In genomic region chr2:194739217-194739616, GRCh38 we compare ENCODE assay signal across 2 cellular contexts.
TF ChIP-seq lines count a peak whose summit lies in the region.

No MANE protein-coding gene starts in this region.

TF ChIP-seq in HepG2, 621 proteins besides CTCF, POLR2A, EP300 and RAD21:
- TF ChIP-seq RFX5 (IDR thresholded peaks at IDR 0.05; ENCODE audit: low read depth, low read length) (peak; percentile 37; the same call in 1 of the 2 replicates), MAFF (IDR thresholded peaks at IDR 0.05; ENCODE audit: low read depth, low read length) (peak; percentile 99), MAFK (conservative IDR thresholded peaks at IDR 0.05 in 1 of 2, IDR thresholded peaks at IDR 0.05 in 1 of 2; ENCODE audit: low read length in 2 of 2) (peak; percentile 99 to 100), MXI1 (IDR thresholded peaks at IDR 0.05; ENCODE audit: borderline replicate concordance, low read depth, low read length) (no peak)
- TF ChIP-seq, protein P1, sequence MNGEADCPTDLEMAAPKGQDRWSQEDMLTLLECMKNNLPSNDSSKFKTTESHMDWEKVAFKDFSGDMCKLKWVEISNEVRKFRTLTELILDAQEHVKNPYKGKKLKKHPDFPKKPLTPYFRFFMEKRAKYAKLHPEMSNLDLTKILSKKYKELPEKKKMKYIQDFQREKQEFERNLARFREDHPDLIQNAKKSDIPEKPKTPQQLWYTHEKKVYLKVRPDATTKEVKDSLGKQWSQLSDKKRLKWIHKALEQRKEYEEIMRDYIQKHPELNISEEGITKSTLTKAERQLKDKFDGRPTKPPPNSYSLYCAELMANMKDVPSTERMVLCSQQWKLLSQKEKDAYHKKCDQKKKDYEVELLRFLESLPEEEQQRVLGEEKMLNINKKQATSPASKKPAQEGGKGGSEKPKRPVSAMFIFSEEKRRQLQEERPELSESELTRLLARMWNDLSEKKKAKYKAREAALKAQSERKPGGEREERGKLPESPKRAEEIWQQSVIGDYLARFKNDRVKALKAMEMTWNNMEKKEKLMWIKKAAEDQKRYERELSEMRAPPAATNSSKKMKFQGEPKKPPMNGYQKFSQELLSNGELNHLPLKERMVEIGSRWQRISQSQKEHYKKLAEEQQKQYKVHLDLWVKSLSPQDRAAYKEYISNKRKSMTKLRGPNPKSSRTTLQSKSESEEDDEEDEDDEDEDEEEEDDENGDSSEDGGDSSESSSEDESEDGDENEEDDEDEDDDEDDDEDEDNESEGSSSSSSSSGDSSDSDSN (CRISPR knock-in tag; IDR thresholded peaks at IDR 0.05) = no peak

TF ChIP-seq in H1, 55 proteins besides CTCF, POLR2A, EP300 and RAD21:
- TF ChIP-seq MAFK (IDR thresholded peaks at IDR 0.05; ENCODE audit: low read depth, low read length) = peak; percentile 99
- TF ChIP-seq TBP (IDR thresholded peaks at IDR 0.05; ENCODE audit: low read depth, low read length) = no peak
TF ChIP-seq in H1: peak in this region for 1.
